ENCODE assay signal across 7 cellular contexts in the genomic region with DNA sequence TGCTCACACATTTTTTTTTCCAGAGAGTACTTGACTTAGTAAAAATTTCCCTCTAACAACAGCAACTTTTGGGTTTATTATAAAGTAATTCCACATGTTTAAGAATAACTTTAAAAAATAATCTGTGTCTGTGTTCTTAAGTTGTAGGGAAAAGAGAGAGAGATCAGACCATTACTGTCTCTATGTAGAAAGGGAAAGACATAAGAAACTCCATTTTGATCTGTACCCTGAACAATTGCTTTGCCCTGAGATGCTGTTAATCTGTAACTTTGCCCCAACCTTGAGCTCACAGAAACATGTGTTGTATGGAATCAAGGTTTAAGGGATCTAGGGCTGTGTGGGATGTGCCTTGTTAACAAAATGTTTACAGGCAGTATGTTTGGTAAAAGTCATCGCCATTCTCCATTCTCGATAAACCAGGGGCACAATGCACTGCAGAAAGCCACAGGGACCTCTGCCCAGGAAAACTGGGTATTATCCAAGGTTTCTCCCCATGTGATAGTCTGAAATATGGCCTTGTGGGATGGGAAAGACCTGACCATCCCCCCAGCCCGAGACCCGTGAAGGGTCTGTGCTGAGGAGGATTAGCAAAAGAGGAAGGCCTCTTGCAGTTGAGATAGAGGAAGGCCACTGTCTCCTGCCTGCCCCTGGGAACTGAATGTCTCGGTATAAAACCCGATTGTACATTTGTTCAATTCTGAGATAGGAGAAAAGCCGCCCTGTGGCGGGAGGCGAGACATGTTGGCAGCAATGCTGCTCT.
DNase-seq lines count a peak whose midpoint lies in the region; ATAC-seq, FAIRE-seq and TF ChIP-seq lines count a peak whose summit lies in the region.
"Not testable (repeated sequence)": the region's sequence is repeated elsewhere in the genome, so short reads cannot be mapped to it uniquely, and the experiment has no call there.

No MANE protein-coding gene starts in this region.

- not testable (repeated sequence) for H3K9me3 Mint-ChIP-seq in HFFc6; astrocyte (ENCODE audit: unreplicated experiment); endothelial cell (ENCODE audit: unreplicated experiment); stimulated activated memory B cell treated with anti-CD40 and anti-IgM and Interleukin-4, amounts not matched to agents 10 μg/mL and 1 μg/mL and 100 μg/mL, for 72 hours

- not testable (repeated sequence) for H3K9ac ChIP-seq in OCI-LY1 (ENCODE audit: low read length); HepG2 (ENCODE audit: insufficient read depth, low read depth, low read length)
- H3K9ac ChIP-seq in astrocyte (ENCODE audit: low read length) = peak overlapping the region; percentile 75

- FAIRE-seq in astrocyte (lab: Jason Lieb, UNC); HepG2 (lab: Jason Lieb, UNC): not testable (repeated sequence)

- H3K27ac ChIP-seq in OCI-LY1 (ENCODE audit: low read depth, low read length, poor library complexity, severe bottlenecking) = peak overlapping the region; percentile 91
- peak overlapping the region; percentile 89 for H3K27ac ChIP-seq in astrocyte (ENCODE audit: low read depth, low read length)
- H3K27ac ChIP-seq in HepG2 (ENCODE audit: extremely low read length, insufficient read depth, low read length) = not testable (repeated sequence)

- not testable (repeated sequence) for H3K79me2 ChIP-seq in OCI-LY1 (ENCODE audit: insufficient read depth, low read length); astrocyte (ENCODE audit: insufficient read depth, low read length); HepG2 (ENCODE audit: insufficient read depth, low read length)

- H3K4me1 ChIP-seq in OCI-LY1 (ENCODE audit: insufficient read depth, low read length, severe bottlenecking) = peaks cover 69% of the 10 kb centered on the region
- peaks cover 32% of the 10 kb centered on the region for H3K4me1 ChIP-seq in astrocyte (ENCODE audit: insufficient read depth, low read length)
- H3K4me1 ChIP-seq in HepG2 (ENCODE audit: insufficient read depth, low read length) = peaks cover 23% of the 10 kb centered on the region
- peaks cover 23% of the 10 kb centered on the region for H3K4me1 ChIP-seq in neuron (ENCODE audit: insufficient read depth, low read length)

- H3K27me3 Mint-ChIP-seq in HFFc6 (ENCODE audit: insufficient read depth); astrocyte (ENCODE audit: low read depth, unreplicated experiment); endothelial cell (ENCODE audit: unreplicated experiment); stimulated activated memory B cell treated with anti-CD40 and anti-IgM and Interleukin-4, amounts not matched to agents 10 μg/mL and 1 μg/mL and 100 μg/mL, for 72 hours: not testable (repeated sequence)

- in situ Hi-C loops in HepG2 (cut with HindIII; ENCODE audit: extremely low pct_ligation_motif_present, low pct_unique_long_range_greater_than_20kb) = not testable (repeated sequence)

- DNase-seq in HFFc6; astrocyte (ENCODE audit: low read depth); endothelial cell (ENCODE audit: low spot score); HepG2 (ENCODE audit: low spot score): not testable (repeated sequence)

- not testable (repeated sequence) for TF ChIP-seq RAD21 in HepG2 (CRISPR knock-in tag; IDR thresholded peaks at IDR 0.05)

- H3K36me3 Mint-ChIP-seq in HFFc6 (ENCODE audit: low read depth); astrocyte (ENCODE audit: low read depth, unreplicated experiment); endothelial cell (ENCODE audit: low read depth, unreplicated experiment): not testable (repeated sequence)
- peaks cover 11% of the 10 kb centered on the region for H3K36me3 Mint-ChIP-seq in stimulated activated memory B cell treated with anti-CD40 and anti-IgM and Interleukin-4, amounts not matched to agents 10 μg/mL and 1 μg/mL and 100 μg/mL, for 72 hours

- H3K9me3 ChIP-seq in OCI-LY1 (ENCODE audit: low read length); astrocyte (ENCODE audit: insufficient read depth, low read depth, low read length); HepG2 (ENCODE audit: low read length); neuron (ENCODE audit: low read length): not testable (repeated sequence)

- peak overlapping the region; percentile 85; the same call in 1 of the 2 replicates for H3K4me3 Mint-ChIP-seq in HFFc6
- H3K4me3 Mint-ChIP-seq in astrocyte (ENCODE audit: unreplicated experiment); endothelial cell (ENCODE audit: unreplicated experiment); stimulated activated memory B cell treated with anti-CD40 and anti-IgM and Interleukin-4, amounts not matched to agents 10 μg/mL and 1 μg/mL and 100 μg/mL, for 72 hours: not testable (repeated sequence)

- POLR2A ChIA-PET in HepG2 (lab: Yijun Ruan, JAX) = not testable (repeated sequence)

- intact Hi-C loops in HepG2 (cut with micrococcal nuclease; ENCODE audit: unreplicated experiment) = not testable (repeated sequence)

- BruUV-seq in HepG2 (replicated peaks; lab: Mats Ljungman, UMichigan) = not testable (repeated sequence)

- H3K9me2 ChIP-seq in OCI-LY1 (ENCODE audit: low read depth, low read length) = not testable (repeated sequence)

- H3K4me2 ChIP-seq in OCI-LY1 (ENCODE audit: low read length); HepG2 (ENCODE audit: low read depth, low read length): not testable (repeated sequence)
- H3K4me2 ChIP-seq in astrocyte (ENCODE audit: low read length) = peak overlapping the region; percentile 85

- not testable (repeated sequence) for TF ChIP-seq CTCF in HFFc6 (IDR thresholded peaks at IDR 0.05); OCI-LY1 (IDR thresholded peaks at IDR 0.05; ENCODE audit: low read length); astrocyte (IDR thresholded peaks at IDR 0.05; ENCODE audit: insufficient read depth, low read depth, low read length); endothelial cell (IDR thresholded peaks at IDR 0.05; ENCODE audit: unreplicated experiment); HepG2 (CRISPR knock-in tag; IDR thresholded peaks at IDR 0.05)

- ATAC-seq in HepG2; stimulated activated memory B cell treated with anti-CD40 and anti-IgM and Interleukin-4, amounts not matched to agents 10 μg/mL and 1 μg/mL and 100 μg/mL, for 72 hours: not testable (repeated sequence)

- not testable (repeated sequence) for H3K27me3 ChIP-seq in OCI-LY1 (ENCODE audit: insufficient read depth, low read length); astrocyte (ENCODE audit: insufficient read depth, low read length); HepG2 (ENCODE audit: control insufficient read depth in 1 of 2, insufficient read depth in 2 of 2, low read length in 2 of 2); neuron (ENCODE audit: insufficient read depth, low read length)

- not testable (repeated sequence) for H3K4me3 ChIP-seq in OCI-LY1 (ENCODE audit: low read depth, low read length, poor library complexity, severe bottlenecking); astrocyte (ENCODE audit: insufficient read depth, low read depth, low read length); HepG2 (replicated peaks in 1 of 3; ENCODE audit: insufficient read depth in 1 of 3, low read depth in 2 of 3, low read length in 3 of 3)
- H3K4me3 ChIP-seq in neuron (ENCODE audit: low read length) = peak overlapping the region; percentile 41

- H3K4me1 Mint-ChIP-seq in HFFc6 (ENCODE audit: low read depth) = peaks cover 51% of the 10 kb centered on the region
- peaks cover 57% of the 10 kb centered on the region for H3K4me1 Mint-ChIP-seq in astrocyte (ENCODE audit: low read depth, unreplicated experiment)
- H3K4me1 Mint-ChIP-seq in endothelial cell (ENCODE audit: unreplicated experiment) = peaks cover 54% of the 10 kb centered on the region
- peaks cover 62% of the 10 kb centered on the region for H3K4me1 Mint-ChIP-seq in stimulated activated memory B cell treated with anti-CD40 and anti-IgM and Interleukin-4, amounts not matched to agents 10 μg/mL and 1 μg/mL and 100 μg/mL, for 72 hours

- not testable (repeated sequence) for H3K27ac Mint-ChIP-seq in HFFc6
- H3K27ac Mint-ChIP-seq in astrocyte (ENCODE audit: unreplicated experiment) = peak overlapping the region; percentile 35
- peak overlapping the region; percentile 31 for H3K27ac Mint-ChIP-seq in endothelial cell (ENCODE audit: unreplicated experiment)
- H3K27ac Mint-ChIP-seq in stimulated activated memory B cell treated with anti-CD40 and anti-IgM and Interleukin-4, amounts not matched to agents 10 μg/mL and 1 μg/mL and 100 μg/mL, for 72 hours = peak overlapping the region; percentile 45

- not testable (repeated sequence) for H4K20me1 ChIP-seq in OCI-LY1 (ENCODE audit: insufficient read depth, low read length); astrocyte (ENCODE audit: insufficient read depth, low read length); HepG2 (ENCODE audit: insufficient read depth, low read length)

- CTCF ChIA-PET in HepG2 (lab: Yijun Ruan, JAX; ENCODE audit: low intra/inter-chr PET ratio, low total read pairs) = not testable (repeated sequence)

- H2AFZ ChIP-seq in OCI-LY1 (ENCODE audit: low read length); astrocyte (ENCODE audit: low read depth, low read length); HepG2 (ENCODE audit: low read length); neuron (ENCODE audit: low read depth, low read length): not testable (repeated sequence)

- not testable (repeated sequence) for H3K36me3 ChIP-seq in OCI-LY1 (ENCODE audit: insufficient read depth, low read length); astrocyte (ENCODE audit: insufficient read depth, low read length); neuron (ENCODE audit: insufficient read depth, low read length)
- peaks cover 6 to 29% of the 10 kb centered on the region in 2 experiments; a peak in 4 of 5 replicates for H3K36me3 ChIP-seq in HepG2 (replicated peaks in 1 of 2; ENCODE audit: control insufficient read depth in 1 of 2, insufficient read depth in 2 of 2, low read length in 2 of 2)

- TF ChIP-seq POLR2A in HepG2 (IDR thresholded peaks at IDR 0.05; ENCODE audit: insufficient read depth in 1 of 2, low read depth in 2 of 2, low read length in 2 of 2) = not testable (repeated sequence)

- WGBS in HepG2 (ENCODE audit: low lambda C conversion rate) = 87% methylated on average over 9 of the region's 9 CpGs

- TF ChIP-seq EP300 in HepG2 (IDR thresholded peaks at IDR 0.05; ENCODE audit: low read depth in 2 of 2, low read length in 2 of 2); HepG2 (CRISPR knock-in tag; IDR thresholded peaks at IDR 0.05; ENCODE audit: borderline replicate concordance): not testable (repeated sequence)

- H3F3A ChIP-seq in OCI-LY1 (ENCODE audit: insufficient read depth, low read length) = not testable (repeated sequence)
